Comparison of ENCODE assay signal across 12 cellular contexts in the genomic region with DNA sequence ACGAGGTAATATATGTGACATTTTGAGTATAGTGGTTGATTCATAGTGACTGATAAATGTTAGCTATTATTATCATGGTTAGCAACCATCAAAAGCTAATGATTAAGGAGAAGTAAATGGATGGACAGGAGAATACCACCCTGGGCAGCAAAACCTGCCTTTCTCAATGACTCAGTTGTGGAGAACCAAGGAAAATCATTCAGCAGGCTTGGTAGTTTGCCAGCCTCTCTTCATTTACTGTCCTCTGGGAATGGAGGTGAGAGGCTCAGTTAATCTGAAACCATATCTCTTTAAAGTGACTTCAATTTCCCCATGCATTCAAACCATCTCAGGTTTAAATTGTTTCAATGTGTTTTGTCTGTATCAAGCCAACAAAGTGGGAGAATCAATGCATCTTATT. TPM values are rescaled to one million over a fixed set of nuclear protein-coding genes. Genes with fewer than 3 reads are reported as not detected.
DNase-seq lines count a peak whose midpoint lies in the region; ATAC-seq, FAIRE-seq and TF ChIP-seq lines count a peak whose summit lies in the region.
"Had no signal": no experiment of that assay in that cellular context is flagged by ENCODE, and none has a peak within 500 bp of the region (broad histone marks: within the 10 kb centered on the region; RNA-seq: fewer than 3 reads in every experiment).

No MANE protein-coding gene starts in this region.

- H3K23ac ChIP-seq in mesenchymal stem cell (ENCODE audit: low read length in 2 of 2) = no peak overlapping the region

- CTCF ChIA-PET in T-cell (lab: Charles Lee) = no interaction called here

- H3K36me3 ChIP-seq in mesenchymal stem cell (ENCODE audit: control insufficient read depth in 1 of 2, insufficient read depth in 2 of 2, low read depth in 1 of 2, low read length in 2 of 2) = no peaks in the 10 kb centered on the region

- H3K27me3 Mint-ChIP-seq in T-cell = peaks cover 7 to 18% of the 10 kb centered on the region in 2 donors

- H2AK5ac ChIP-seq in mesenchymal stem cell (ENCODE audit: low read length, severe bottlenecking) = no peak overlapping the region

- peak overlapping the region; percentile 6 for H3K27ac ChIP-seq in mesenchymal stem cell (ENCODE audit: low read length, poor library complexity, severe bottlenecking)
- H3K27ac ChIP-seq: psoas muscle, VCaP had no signal

- peaks cover 1% of the 10 kb centered on the region for H3K4me1 ChIP-seq in mesenchymal stem cell (ENCODE audit: control insufficient read depth, insufficient read depth, low read depth, low read length)
- H3K4me1 ChIP-seq: psoas muscle had no signal

- DNase-seq in H54 (ENCODE audit: insufficient read length, low spot score) (no peak), NCI-H1105 treated with DMSO at 0.1 percent for 48 hours (lab: John Stamatoyannopoulos, UW) (peak; percentile 51), SK-MEL-5 (ENCODE audit: low read depth, low spot score) (peak; percentile 65), mesenchymal stem cell (no peak), T-cell (no peak)
- DNase-seq in activated naive CD4-positive, alpha-beta T cell treated with Interleukin-2 at 50 U/mL for 16 hours = no peak
- DNase-seq: KG1, psoas muscle had no signal

- no peak overlapping the region for H2BK120ac ChIP-seq in mesenchymal stem cell (ENCODE audit: low read depth, low read length)

- H2BK15ac ChIP-seq in mesenchymal stem cell (ENCODE audit: low read depth, poor library complexity, severe bottlenecking) = no peak overlapping the region

- POLR2A ChIA-PET in T-cell (lab: Charles Lee) = no interaction called here

- no peaks in the 10 kb centered on the region for H3K9me3 ChIP-seq in mesenchymal stem cell (ENCODE audit: control insufficient read depth, low read length)
- H3K9me3 ChIP-seq: psoas muscle had no signal

- 100% methylated on average over 1 of the region's 1 CpG for WGBS in mesenchymal stem cell

- no peaks in the 10 kb centered on the region for H3K79me1 ChIP-seq in mesenchymal stem cell (replicated peaks; ENCODE audit: low read length, poor library complexity, severe bottlenecking)

- peak; percentile 93 for FAIRE-seq in H54 (lab: Jason Lieb, UNC)

- no peak overlapping the region for H3K18ac ChIP-seq in mesenchymal stem cell (ENCODE audit: low read depth in 1 of 2, low read length in 2 of 2)

- no peaks in the 10 kb centered on the region for H3K27me3 ChIP-seq in mesenchymal stem cell (ENCODE audit: control insufficient read depth in 1 of 2, insufficient read depth in 1 of 2, low read length in 2 of 2)

- no peaks in the 10 kb centered on the region for H3K4me1 Mint-ChIP-seq in T-cell
- H3K4me1 Mint-ChIP-seq: activated T-helper 17 cell treated with anti-CD3 and anti-CD28 coated beads, Interleukin-2, amount 50 U/mL, for 72 hours; CD14-positive monocyte had no signal

- no peak overlapping the region for H4K8ac ChIP-seq in mesenchymal stem cell (ENCODE audit: low read length)

- H3K4me3 Mint-ChIP-seq in T-cell = no peak overlapping the region
- H3K4me3 Mint-ChIP-seq: activated T-helper 17 cell treated with anti-CD3 and anti-CD28 coated beads, Interleukin-2, amount 50 U/mL, for 72 hours; CD14-positive monocyte had no signal

- no peak overlapping the region for H2AFZ ChIP-seq in mesenchymal stem cell (ENCODE audit: low read depth, low read length)

- no peak overlapping the region for H3K27ac Mint-ChIP-seq in T-cell
- H3K27ac Mint-ChIP-seq: activated T-helper 17 cell treated with anti-CD3 and anti-CD28 coated beads, Interleukin-2, amount 50 U/mL, for 72 hours; CD14-positive monocyte had no signal

- H3K36me3 Mint-ChIP-seq in T-cell = no peaks in the 10 kb centered on the region
- H3K36me3 Mint-ChIP-seq: CD14-positive monocyte had no signal

- no peak overlapping the region for H2BK5ac ChIP-seq in mesenchymal stem cell (ENCODE audit: low read depth, low read length, poor library complexity, severe bottlenecking)

- in situ Hi-C loops in SK-MEL-5 (cut with HindIII; ENCODE audit: low pct_unique_long_range_greater_than_20kb, low sequenced_read_pairs) = no loop called here

- no peak overlapping the region for H3K14ac ChIP-seq in mesenchymal stem cell (ENCODE audit: low read length in 2 of 2)

- ATAC-seq in HG03280 (IDR thresholded peaks at IDR 0.05; ENCODE audit: unreplicated experiment) (no peak), T-cell (replicated peaks in 1 of 4) (no peak)
- ATAC-seq: activated T-helper 17 cell treated with anti-CD3 and anti-CD28 coated beads, Interleukin-2, amount 50 U/mL, for 72 hours; psoas muscle had no signal

- H3K9ac ChIP-seq in mesenchymal stem cell (ENCODE audit: low read length) = no peak overlapping the region

- H3K4ac ChIP-seq in mesenchymal stem cell (ENCODE audit: low read depth in 1 of 2, low read length in 2 of 2) = no peak overlapping the region

- no peaks in the 10 kb centered on the region for H3K9me3 Mint-ChIP-seq in T-cell
- H3K9me3 Mint-ChIP-seq: activated T-helper 17 cell treated with anti-CD3 and anti-CD28 coated beads, Interleukin-2, amount 50 U/mL, for 72 hours; CD14-positive monocyte had no signal

- no peak overlapping the region for H3K4me3 ChIP-seq in mesenchymal stem cell (ENCODE audit: insufficient read depth in 1 of 2, low read depth in 1 of 2, low read length in 2 of 2)

- TF ChIP-seq POLR2A in H54 (IDR thresholded peaks at IDR 0.05; ENCODE audit: low read depth, low read length) = no peak

- H3K4me2 ChIP-seq in mesenchymal stem cell (ENCODE audit: low read length, poor library complexity, severe bottlenecking) = no peak overlapping the region

- peak overlapping the region in 1 of 2 experiments; percentile 95 for H2BK12ac ChIP-seq in mesenchymal stem cell (ENCODE audit: low read length in 2 of 2)

- H4K91ac ChIP-seq in mesenchymal stem cell (ENCODE audit: low read length) = no peak overlapping the region

RNA-seq across cellular contexts. Expression of gene TM4SF18, which starts 2.8 kb away (rescaled TPM):
- 66.3 and 72.6 TPM in 2 replicates for total RNA-seq in SK-MEL-5 (2014; rRNA removed; shearing (Covaris generic))
- polyA plus RNA-seq in SK-MEL-5 (2015; cell fraction: cytosol; rRNA removed) = 28.0 and 33.4 TPM in 2 replicates
- 6.6 and 15.0 TPM in 2 replicates for polyA plus RNA-seq in SK-MEL-5 (2015; cell fraction: nucleus; rRNA removed)
- 0.94 TPM for polyA plus RNA-seq in mesenchymal stem cell (2013, experiment 1 of 2)
- polyA plus RNA-seq in mesenchymal stem cell (2013, experiment 2 of 2) = 0.88 TPM
- not detected for total RNA-seq in T-cell
- total RNA-seq: activated T-helper 17 cell treated with anti-CD3 and anti-CD28 coated beads, Interleukin-2, amount 50 U/mL, for 72 hours had no signal
- polyA plus RNA-seq: CD14-positive monocyte had no signal

RNA-seq across cellular contexts. Expression of gene TM4SF1, which starts 46.8 kb away (rescaled TPM):
- total RNA-seq in SK-MEL-5 (2014; rRNA removed; shearing (Covaris generic)) = 60.2 and 65.0 TPM in 2 replicates
- polyA plus RNA-seq in SK-MEL-5 (2015; cell fraction: cytosol; rRNA removed) = 64.1 and 68.2 TPM in 2 replicates
- polyA plus RNA-seq in SK-MEL-5 (2015; cell fraction: nucleus; rRNA removed) = 30.0 and 39.3 TPM in 2 replicates
- 80.3 TPM for polyA plus RNA-seq in mesenchymal stem cell (2013, experiment 1 of 2)
- polyA plus RNA-seq in mesenchymal stem cell (2013, experiment 2 of 2) = 86.8 TPM
- 1 to 10 TPM in 1 of 5 donors, under 1 TPM in 2, not detected in 2; 0.76 to 1.0 (median 0.79) TPM for total RNA-seq in T-cell
- polyA plus RNA-seq: CD14-positive monocyte had no signal

Comparison
In these comparisons a context has a peak if more than half of its experiments do, and no peak if none do; other contexts are left out.
1. DNase-seq: peak in NCI-H1105 treated with DMSO at 0.1 percent for 48 hours (single experiment) and SK-MEL-5 (single experiment); none in H54 (single experiment), mesenchymal stem cell (single experiment), activated naive CD4-positive, alpha-beta T cell treated with Interleukin-2 at 50 U/mL for 16 hours (single experiment) and T-cell (0 of 34).
2. RNA of gene TM4SF18, which starts 2.8 kb away (total RNA-seq): 66.3 to 72.6 TPM in SK-MEL-5; not detected in T-cell; every median in the first group is over 10 times any median in the second.
3. RNA of gene TM4SF1, which starts 46.8 kb away (total RNA-seq): 60.2 to 65.0 TPM in SK-MEL-5; 0.76 to 1.0 TPM in T-cell; every median in the first group is over 10 times any median in the second.